In genomic region chr6:157885876-157886275, GRCh38 we compare ENCODE assay signal across 14 cellular contexts.
A peak's percentile ranks its signal among the peaks of the same experiment; 100 is the strongest.
DNase-seq lines count a peak whose midpoint lies in the region; ATAC-seq and TF ChIP-seq lines count a peak whose summit lies in the region.
"Had no signal": no experiment of that assay in that cellular context is flagged by ENCODE, and none has a peak within 500 bp of the region (broad histone marks: within the 10 kb centered on the region; RNA-seq: fewer than 3 reads in every experiment).

No MANE protein-coding gene starts in this region.

- no peak for TF ChIP-seq POLR2A in gastroesophageal sphincter (IDR thresholded peaks at IDR 0.05)

- TF ChIP-seq CTCF in A673 (conservative IDR thresholded peaks at IDR 0.05; ENCODE audit: low read depth, low read length) (no peak), gastroesophageal sphincter (IDR thresholded peaks at IDR 0.05) (no peak)

- peaks cover 69% of the 10 kb centered on the region for H3K4me1 Mint-ChIP-seq in activated CD4-positive, alpha-beta memory T cell treated with anti-CD3 and anti-CD28 coated beads for 36 hours (ENCODE audit: low read depth)
- H3K4me1 Mint-ChIP-seq in central memory CD8-positive, alpha-beta T cell, result no peaks in the 10 kb centered on the region
- peaks cover 80% of the 10 kb centered on the region for H3K4me1 Mint-ChIP-seq in stimulated activated naive CD8-positive, alpha-beta T cell treated with anti-CD3 and anti-CD28 coated beads, Interleukin-15, Interleukin-2, amounts not matched to agents 100 ng/mL and 50 ng/mL, for 24 hours (ENCODE audit: low read depth)

- H3K27me3 ChIP-seq in A673 (replicated peaks; ENCODE audit: insufficient read depth, low read depth, low read length, poor library complexity), result no peaks in the 10 kb centered on the region
- no peaks in the 10 kb centered on the region for H3K27me3 ChIP-seq in gastroesophageal sphincter
- H3K27me3 ChIP-seq: uterus had no signal

- no peaks in the 10 kb centered on the region for H3K27me3 Mint-ChIP-seq in activated CD4-positive, alpha-beta memory T cell treated with anti-CD3 and anti-CD28 coated beads for 36 hours
- no peaks in the 10 kb centered on the region for H3K27me3 Mint-ChIP-seq in central memory CD8-positive, alpha-beta T cell
- no peaks in the 10 kb centered on the region for H3K27me3 Mint-ChIP-seq in stimulated activated naive CD8-positive, alpha-beta T cell treated with anti-CD3 and anti-CD28 coated beads, Interleukin-15, Interleukin-2, amounts not matched to agents 100 ng/mL and 50 ng/mL, for 24 hours

- POLR2A ChIA-PET in activated CD4-positive, alpha-beta memory T cell treated with anti-CD3 and anti-CD28 coated beads for 36 hours (lab: Charles Lee), result interaction anchor here (0.6 to 2.4 kb wide), 11 partner anchors 12 to 140 kb away, joined by 3 to 12 read pairs (median 3); no protein-coding TSS in a partner anchor
- POLR2A ChIA-PET in A673 (lab: Charles Lee; ENCODE audit: low non-redundant PET), result no interaction called here

- peak overlapping the region; percentile 94 for H3K27ac Mint-ChIP-seq in activated CD4-positive, alpha-beta memory T cell treated with anti-CD3 and anti-CD28 coated beads for 36 hours
- H3K27ac Mint-ChIP-seq in central memory CD8-positive, alpha-beta T cell (ENCODE audit: low read depth), result peak overlapping the region; percentile 45
- H3K27ac Mint-ChIP-seq in stimulated activated naive CD8-positive, alpha-beta T cell treated with anti-CD3 and anti-CD28 coated beads, Interleukin-15, Interleukin-2, amounts not matched to agents 100 ng/mL and 50 ng/mL, for 24 hours, result peak overlapping the region; percentile 93

- H3K9me3 ChIP-seq in A673 (ENCODE audit: low read depth, low read length, poor library complexity, severe bottlenecking), result no peaks in the 10 kb centered on the region
- no peaks in the 10 kb centered on the region for H3K9me3 ChIP-seq in gastroesophageal sphincter
- H3K9me3 ChIP-seq: uterus had no signal

- peaks cover 11% of the 10 kb centered on the region for H3K36me3 ChIP-seq in A673 (ENCODE audit: insufficient read depth, low read length, poor library complexity, severe bottlenecking)
- H3K36me3 ChIP-seq in gastroesophageal sphincter, result peaks cover 0 to 66% of the 10 kb centered on the region in 2 donors
- H3K36me3 ChIP-seq: uterus had no signal

- no peak for TF ChIP-seq EP300 in gastroesophageal sphincter (IDR thresholded peaks at IDR 0.05)

- no peaks in the 10 kb centered on the region for H3K9me3 Mint-ChIP-seq in activated CD4-positive, alpha-beta memory T cell treated with anti-CD3 and anti-CD28 coated beads for 36 hours
- no peaks in the 10 kb centered on the region for H3K9me3 Mint-ChIP-seq in central memory CD8-positive, alpha-beta T cell
- no peaks in the 10 kb centered on the region for H3K9me3 Mint-ChIP-seq in stimulated activated naive CD8-positive, alpha-beta T cell treated with anti-CD3 and anti-CD28 coated beads, Interleukin-15, Interleukin-2, amounts not matched to agents 100 ng/mL and 50 ng/mL, for 24 hours

- H3K4me1 ChIP-seq in A673 (ENCODE audit: insufficient read depth, low read length, poor library complexity, severe bottlenecking) (no peaks in the 10 kb centered on the region), gastroesophageal sphincter (peaks cover 0 to 8% (median 0%) of the 10 kb centered on the region in 3 donors)
- H3K4me1 ChIP-seq: uterus had no signal

- H3K4me3 Mint-ChIP-seq in activated CD4-positive, alpha-beta memory T cell treated with anti-CD3 and anti-CD28 coated beads for 36 hours, result no peak overlapping the region
- no peak overlapping the region for H3K4me3 Mint-ChIP-seq in central memory CD8-positive, alpha-beta T cell
- peak overlapping the region; percentile 25 for H3K4me3 Mint-ChIP-seq in stimulated activated naive CD8-positive, alpha-beta T cell treated with anti-CD3 and anti-CD28 coated beads, Interleukin-15, Interleukin-2, amounts not matched to agents 100 ng/mL and 50 ng/mL, for 24 hours

- DNase-seq in activated effector memory CD4-positive, alpha-beta T cell treated with anti-CD3 and anti-CD28 coated beads, Interleukin-2, amount 50 U/mL, for 16 hours, result peak; percentile 64
- no peak for DNase-seq in activated effector memory CD4-positive, alpha-beta T cell treated with Interleukin-2 at 50 U/mL for 16 hours
- DNase-seq in activated CD4-positive, alpha-beta memory T cell treated with anti-CD3 and anti-CD28 coated beads for 36 hours, result peak; percentile 74
- DNase-seq in central memory CD8-positive, alpha-beta T cell (ENCODE audit: low spot score in 2 of 2), result no peak
- DNase-seq in A673 (ENCODE audit: low spot score), result no peak
- DNase-seq: aorta, IMR-90, NCI-H2029, NCI-H510A treated with DMSO at 0.1 percent for 48 hours, T1000, uterus had no signal

- intact Hi-C loops in activated CD4-positive, alpha-beta memory T cell treated with anti-CD3 and anti-CD28 coated beads for 36 hours (cut with micrococcal nuclease), result loop anchor here (1.0 to 10.0 kb wide), 9 partner anchors 7 to 561 kb away; partner anchors contain the start of genes SYNJ2 and TMEM242
- intact Hi-C loops in A673 (cut with micrococcal nuclease; ENCODE audit: unreplicated experiment), result loop anchor here (5.0 kb wide), 1 partner anchor 186 kb away; no protein-coding TSS in a partner anchor

- BruUV-seq in A673 (replicated peaks; lab: Mats Ljungman, UMichigan), result no TSS peak

- H3K4me3 ChIP-seq in A673 (ENCODE audit: low read depth, low read length, poor library complexity, severe bottlenecking) (no peak overlapping the region), gastroesophageal sphincter (no peak overlapping the region)
- H3K4me3 ChIP-seq: uterus had no signal

- WGBS in gastroesophageal sphincter (ENCODE audit: low coverage in 1 of 2), 2 donors, result 90 to 95% methylated on average over 8 of the region's 8 CpGs

- no peak for ATAC-seq in central memory CD8-positive, alpha-beta T cell (replicated peaks; ENCODE audit: extremely low read depth, poor library complexity, severe bottlenecking)
- no peak for ATAC-seq in GM19023 (IDR thresholded peaks at IDR 0.05; ENCODE audit: unreplicated experiment)
- ATAC-seq in gastroesophageal sphincter, result no peak

- CTCF ChIA-PET in activated CD4-positive, alpha-beta memory T cell treated with anti-CD3 and anti-CD28 coated beads for 36 hours (lab: Charles Lee), result interaction anchor here (0.7 to 3.3 kb wide), 6 partner anchors 12 to 141 kb away, joined by 3 to 27 read pairs (median 9); no protein-coding TSS in a partner anchor
- CTCF ChIA-PET in A673 (lab: Charles Lee), result no interaction called here

- H3K36me3 Mint-ChIP-seq in activated CD4-positive, alpha-beta memory T cell treated with anti-CD3 and anti-CD28 coated beads for 36 hours, result peaks cover 62% of the 10 kb centered on the region
- peaks cover 8% of the 10 kb centered on the region for H3K36me3 Mint-ChIP-seq in central memory CD8-positive, alpha-beta T cell (ENCODE audit: insufficient read depth)
- H3K36me3 Mint-ChIP-seq in stimulated activated naive CD8-positive, alpha-beta T cell treated with anti-CD3 and anti-CD28 coated beads, Interleukin-15, Interleukin-2, amounts not matched to agents 100 ng/mL and 50 ng/mL, for 24 hours (ENCODE audit: low read depth), result peaks cover 88% of the 10 kb centered on the region

- no peak overlapping the region for H3K27ac ChIP-seq in A673 (ENCODE audit: low read depth, low read length, poor library complexity, severe bottlenecking)
- H3K27ac ChIP-seq in gastroesophageal sphincter, result no peak overlapping the region
- H3K27ac ChIP-seq: uterus had no signal

Comparison
In these comparisons a context has a peak if more than half of its experiments do, and no peak if none do; other contexts are left out.
1. DNase-seq: peak in activated effector memory CD4-positive, alpha-beta T cell treated with anti-CD3 and anti-CD28 coated beads, Interleukin-2, amount 50 U/mL, for 16 hours (single experiment) and activated CD4-positive, alpha-beta memory T cell treated with anti-CD3 and anti-CD28 coated beads for 36 hours (single experiment); none in activated effector memory CD4-positive, alpha-beta T cell treated with Interleukin-2 at 50 U/mL for 16 hours (single experiment), central memory CD8-positive, alpha-beta T cell (0 of 2) and A673 (single experiment).
2. Peak in every context shown above with its lines, with median percentiles within 50 percentile points of each other: H3K27ac Mint-ChIP-seq.